8 cellular contexts compared by ENCODE assay signal in genomic region chr19:18292460-18292809, GRCh38. TPM values are rescaled to one million over a fixed set of nuclear protein-coding genes. Genes with fewer than 3 reads are reported as not detected.
DNase-seq lines count a peak whose midpoint lies in the region; ATAC-seq and TF ChIP-seq lines count a peak whose summit lies in the region.

No MANE protein-coding gene starts in this region.

- TF ChIP-seq CTCF in left ventricle myocardium inferior (IDR thresholded peaks at IDR 0.05; ENCODE audit: borderline replicate concordance) (no peak), glutamatergic neuron (IDR thresholded peaks at IDR 0.05; ENCODE audit: partially characterized antibody, unreplicated experiment) (no peak)
- TF ChIP-seq CTCF in activated CD8-positive, alpha-beta T cell treated with anti-CD3 and anti-CD28 coated beads for 36 hours (IDR thresholded peaks at IDR 0.05), result no peak

- peaks cover 34% of the 10 kb centered on the region for H3K36me3 Mint-ChIP-seq in activated CD8-positive, alpha-beta T cell treated with anti-CD3 and anti-CD28 coated beads for 36 hours (ENCODE audit: low read depth)
- peaks cover 4% of the 10 kb centered on the region for H3K36me3 Mint-ChIP-seq in glutamatergic neuron (ENCODE audit: unreplicated experiment)

- H3K36me3 ChIP-seq in left ventricle myocardium inferior, result no peaks in the 10 kb centered on the region

- peaks cover 43% of the 10 kb centered on the region for H3K4me1 ChIP-seq in left ventricle myocardium inferior

- peaks cover 61% of the 10 kb centered on the region for H3K4me1 Mint-ChIP-seq in activated CD8-positive, alpha-beta T cell treated with anti-CD3 and anti-CD28 coated beads for 36 hours (ENCODE audit: low read depth)
- peaks cover 6% of the 10 kb centered on the region for H3K4me1 Mint-ChIP-seq in glutamatergic neuron (ENCODE audit: low read depth, unreplicated experiment)

- H3K9me3 Mint-ChIP-seq in activated CD8-positive, alpha-beta T cell treated with anti-CD3 and anti-CD28 coated beads for 36 hours, result no peaks in the 10 kb centered on the region
- H3K9me3 Mint-ChIP-seq in glutamatergic neuron (ENCODE audit: unreplicated experiment), result peaks cover 3% of the 10 kb centered on the region

- intact Hi-C loops in left ventricle myocardium inferior (cut with micrococcal nuclease) (no loop called here), left cardiac atrium (cut with DNase I) (no loop called here)
- intact Hi-C loops in activated CD8-positive, alpha-beta T cell treated with anti-CD3 and anti-CD28 coated beads for 36 hours (cut with micrococcal nuclease), result no loop called here

- peak overlapping the region; percentile 98 for H3K27ac ChIP-seq in left ventricle myocardium inferior (replicated peaks)
- peak overlapping the region; percentile 73 to 100 (median 96) for H3K27ac ChIP-seq in skin epidermis

- H3K9me3 ChIP-seq in left ventricle myocardium inferior (replicated peaks), result no peaks in the 10 kb centered on the region

- H3K27me3 ChIP-seq in left ventricle myocardium inferior (ENCODE audit: low read depth), result no peaks in the 10 kb centered on the region

- no peak for ATAC-seq in left cardiac atrium
- ATAC-seq in activated CD8-positive, alpha-beta T cell treated with anti-CD3 and anti-CD28 coated beads for 36 hours, result no peak

- DNase-seq in left ventricle myocardium inferior (no peak), left cardiac atrium (no peak), glutamatergic neuron (no peak), T-helper 9 cell (no peak), SIG-M5 (lab: John Stamatoyannopoulos, UW) (no peak), NCI-H1436 treated with DMSO at 0.1 percent for 48 hours (lab: John Stamatoyannopoulos, UW) (no peak)
- no peak for DNase-seq in activated CD8-positive, alpha-beta T cell treated with anti-CD3 and anti-CD28 coated beads for 36 hours

- peak overlapping the region; percentile 93 for H3K27ac Mint-ChIP-seq in activated CD8-positive, alpha-beta T cell treated with anti-CD3 and anti-CD28 coated beads for 36 hours
- no peak overlapping the region for H3K27ac Mint-ChIP-seq in glutamatergic neuron (ENCODE audit: unreplicated experiment)

- POLR2A ChIA-PET in activated CD8-positive, alpha-beta T cell treated with anti-CD3 and anti-CD28 coated beads for 36 hours (lab: Charles Lee), result interaction anchor here (0.6 to 6.5 kb wide), 10 partner anchors 8 to 130 kb away, joined by 3 to 225 read pairs (median 6); partner anchors contain the start of genes IQCN, JUND and LSM4

- CTCF ChIA-PET in activated CD8-positive, alpha-beta T cell treated with anti-CD3 and anti-CD28 coated beads for 36 hours (lab: Charles Lee), result interaction anchor here (1.0 to 8.0 kb wide), 6 partner anchors 12 to 96 kb away, joined by 5 to 119 read pairs (median 7); partner anchors contain the start of genes JUND and LSM4

- peak overlapping the region; percentile 74 for H3K4me3 ChIP-seq in left ventricle myocardium inferior
- peak overlapping the region; percentile 41 to 63 (median 49) for H3K4me3 ChIP-seq in skin epidermis

- H3K4me3 Mint-ChIP-seq in activated CD8-positive, alpha-beta T cell treated with anti-CD3 and anti-CD28 coated beads for 36 hours, result peak overlapping the region; percentile 85
- H3K4me3 Mint-ChIP-seq in glutamatergic neuron (ENCODE audit: unreplicated experiment), result peak overlapping the region; percentile 71

- no peaks in the 10 kb centered on the region for H3K27me3 Mint-ChIP-seq in activated CD8-positive, alpha-beta T cell treated with anti-CD3 and anti-CD28 coated beads for 36 hours
- H3K27me3 Mint-ChIP-seq in glutamatergic neuron (ENCODE audit: unreplicated experiment), result peaks cover 8% of the 10 kb centered on the region

RNA-seq across cellular contexts. Expression of gene JUND, which starts 11.0 kb away (rescaled TPM):
- 107 TPM for total RNA-seq in left ventricle myocardium inferior
- 100 to 1,000 TPM; 122 to 169 TPM for total RNA-seq in left cardiac atrium
- 100 to 1,000 TPM; 527 to 530 TPM for total RNA-seq in activated CD8-positive, alpha-beta T cell treated with anti-CD3 and anti-CD28 coated beads for 36 hours
- 341 TPM for total RNA-seq in glutamatergic neuron (ENCODE audit: unreplicated experiment)

RNA-seq across cellular contexts. Expression of gene IQCN, which starts 18.2 kb away (rescaled TPM):
- 0.49 TPM for total RNA-seq in left ventricle myocardium inferior
- 1 to 10 TPM in 1 of 2 donors, under 1 TPM in 1; 0.91 to 1.3 TPM for total RNA-seq in left cardiac atrium
- under 1 TPM; 0.59 to 0.69 TPM for total RNA-seq in activated CD8-positive, alpha-beta T cell treated with anti-CD3 and anti-CD28 coated beads for 36 hours
- 23.6 TPM for total RNA-seq in glutamatergic neuron (ENCODE audit: unreplicated experiment)

RNA-seq across cellular contexts. Expression of gene LSM4, which starts 30.4 kb away (rescaled TPM):
- total RNA-seq in left ventricle myocardium inferior, result 94.8 TPM
- 10 to 100 TPM; 68.9 to 79.0 TPM for total RNA-seq in left cardiac atrium
- total RNA-seq in activated CD8-positive, alpha-beta T cell treated with anti-CD3 and anti-CD28 coated beads for 36 hours, result 100 to 1,000 TPM; 426 to 433 TPM
- total RNA-seq in glutamatergic neuron (ENCODE audit: unreplicated experiment), result 137 TPM

RNA-seq across cellular contexts. Expression of gene PGPEP1, which starts 48.0 kb away (rescaled TPM):
- 38.8 TPM for total RNA-seq in left ventricle myocardium inferior
- 10 to 100 TPM; 27.5 to 34.7 TPM for total RNA-seq in left cardiac atrium
- 10 to 100 TPM; 21.7 to 23.9 TPM for total RNA-seq in activated CD8-positive, alpha-beta T cell treated with anti-CD3 and anti-CD28 coated beads for 36 hours
- 25.6 TPM for total RNA-seq in glutamatergic neuron (ENCODE audit: unreplicated experiment)

Comparison
In these comparisons a context has a peak if more than half of its experiments do, and no peak if none do; other contexts are left out.
1. RNA of gene IQCN, which starts 18.2 kb away (total RNA-seq): 23.6 TPM in glutamatergic neuron (single experiment); 0.91 to 1.3 TPM in left cardiac atrium, 0.59 to 0.69 TPM in activated CD8-positive, alpha-beta T cell treated with anti-CD3 and anti-CD28 coated beads for 36 hours and 0.49 TPM in left ventricle myocardium inferior (single experiment); every median in the first group is over 10 times any median in the second.